In genomic region chr19:33521480-33522370, GRCh38 we compare ENCODE assay signal across 8 cellular contexts. TPM values are rescaled to one million over a fixed set of nuclear protein-coding genes. Genes with fewer than 3 reads are reported as not detected.
DNase-seq lines count a peak whose midpoint lies in the region; ATAC-seq and TF ChIP-seq lines count a peak whose summit lies in the region.

PEPD (minus strand) TSS chr19:33521791; CDS start chr19:33521760, 31 bp downstream.

- peak within 1 kb of the TSS; percentile 53 for H3K27ac Mint-ChIP-seq in activated T-helper 2 cell treated with anti-CD3 and anti-CD28 coated beads, Interferon-gamma antibody, Interleukin-2, Interleukin-4, amounts not matched to agents 10 μg/mL and 5 μg/mL and 100 μg/mL, durations not matched to agents 14 hours and 24 hours and 36 hours
- peak within 1 kb of the TSS; percentile 26 to 76 (median 61) for H3K27ac Mint-ChIP-seq in nephron

- peak within 1 kb of the TSS; percentile 88 for H3K4me3 ChIP-seq in Karpas-422 (ENCODE audit: low read length)
- peak within 1 kb of the TSS; percentile 79 for H3K4me3 ChIP-seq in fibroblast of pulmonary artery (replicated peaks; ENCODE audit: low read depth, low read length)

- H3K36me3 ChIP-seq in Karpas-422 (ENCODE audit: insufficient read depth, low read length) = no peaks in the 10 kb centered on the region

- intact Hi-C loops in activated T-helper 2 cell treated with anti-CD3 and anti-CD28 coated beads, Interferon-gamma antibody, Interleukin-2, Interleukin-4, amounts not matched to agents 10 μg/mL and 5 μg/mL and 100 μg/mL, durations not matched to agents 14 hours and 24 hours and 36 hours (cut with micrococcal nuclease) = no loop called here

- DNase-seq in DMS79 (lab: John Stamatoyannopoulos, UW) (peak; percentile 82), Karpas-422 (peak; percentile 96), RPMI8226 (peak; percentile 83), fibroblast of pulmonary artery (ENCODE audit: low read depth) (peak; percentile 89)
- DNase-seq in activated T-helper 2 cell treated with anti-CD3 and anti-CD28 coated beads, Interferon-gamma antibody, Interleukin-2, Interleukin-4, amounts not matched to agents 10 μg/mL and 5 μg/mL and 100 μg/mL, durations not matched to agents 14 hours and 24 hours and 36 hours (ENCODE audit: low spot score) = peak; percentile 68
- peak; percentile 89 for DNase-seq in stimulated activated naive CD8-positive, alpha-beta T cell treated with anti-CD3 and anti-CD28 coated beads, Interleukin-15, Interleukin-2, amounts not matched to agents 100 U/mL and 50 U/mL, for 24 hours

- H3K27me3 ChIP-seq in Karpas-422 (ENCODE audit: low read length) = no peaks in the 10 kb centered on the region

- no peaks in the 10 kb centered on the region for H3K36me3 Mint-ChIP-seq in activated T-helper 2 cell treated with anti-CD3 and anti-CD28 coated beads, Interferon-gamma antibody, Interleukin-2, Interleukin-4, amounts not matched to agents 10 μg/mL and 5 μg/mL and 100 μg/mL, durations not matched to agents 14 hours and 24 hours and 36 hours (ENCODE audit: low read depth)
- no peaks in the 10 kb centered on the region for H3K36me3 Mint-ChIP-seq in nephron (ENCODE audit: low read depth)

- H3K9me3 ChIP-seq in Karpas-422 (ENCODE audit: low read length) = no peaks in the 10 kb centered on the region

- H2AFZ ChIP-seq in Karpas-422 (ENCODE audit: low read length) = peak within 1 kb of the TSS; percentile 95

- peaks cover 14% of the 10 kb centered on the region for H3K4me1 ChIP-seq in Karpas-422 (ENCODE audit: low read length)

- no peak for TF ChIP-seq CTCF in fibroblast of pulmonary artery (IDR thresholded peaks at IDR 0.05; ENCODE audit: low read length, missing control alignments)
- no peak for TF ChIP-seq CTCF in nephron (IDR thresholded peaks at IDR 0.05; ENCODE audit: unreplicated experiment in 3 of 3)

- ATAC-seq in GM21737 (IDR thresholded peaks at IDR 0.05; ENCODE audit: unreplicated experiment) = peak; percentile 86
- ATAC-seq in stimulated activated naive CD8-positive, alpha-beta T cell treated with anti-CD3 and anti-CD28 coated beads, Interleukin-15, Interleukin-2, amounts not matched to agents 100 U/mL and 50 U/mL, for 24 hours = peak; percentile 97

- H3K4me3 Mint-ChIP-seq in activated T-helper 2 cell treated with anti-CD3 and anti-CD28 coated beads, Interferon-gamma antibody, Interleukin-2, Interleukin-4, amounts not matched to agents 10 μg/mL and 5 μg/mL and 100 μg/mL, durations not matched to agents 14 hours and 24 hours and 36 hours (ENCODE audit: low read depth) = peak within 1 kb of the TSS; percentile 90
- peak within 1 kb of the TSS; percentile 90 to 95 (median 91) for H3K4me3 Mint-ChIP-seq in nephron

- H4K20me1 ChIP-seq in Karpas-422 (ENCODE audit: insufficient read depth, low read depth, low read length) = no peaks in the 10 kb centered on the region

- H3K27ac ChIP-seq in Karpas-422 (ENCODE audit: low read length) = no peak within 1 kb of the TSS

- H3K9me3 Mint-ChIP-seq in activated T-helper 2 cell treated with anti-CD3 and anti-CD28 coated beads, Interferon-gamma antibody, Interleukin-2, Interleukin-4, amounts not matched to agents 10 μg/mL and 5 μg/mL and 100 μg/mL, durations not matched to agents 14 hours and 24 hours and 36 hours = no peaks in the 10 kb centered on the region
- H3K9me3 Mint-ChIP-seq in nephron = no peaks in the 10 kb centered on the region

- H3K9ac ChIP-seq in Karpas-422 (ENCODE audit: low read length) = peak within 1 kb of the TSS; percentile 77

- H3K4me2 ChIP-seq in Karpas-422 (ENCODE audit: low read depth, low read length, poor library complexity, severe bottlenecking) = peak within 1 kb of the TSS; percentile 75

- H3K79me2 ChIP-seq in Karpas-422 (ENCODE audit: low read length) = no peaks in the 10 kb centered on the region

- H3K27me3 Mint-ChIP-seq in activated T-helper 2 cell treated with anti-CD3 and anti-CD28 coated beads, Interferon-gamma antibody, Interleukin-2, Interleukin-4, amounts not matched to agents 10 μg/mL and 5 μg/mL and 100 μg/mL, durations not matched to agents 14 hours and 24 hours and 36 hours (ENCODE audit: low read depth) = peaks cover 4% of the 10 kb centered on the region
- peaks cover 12% of the 10 kb centered on the region for H3K27me3 Mint-ChIP-seq in nephron (ENCODE audit: low read depth)

- H3K9me2 ChIP-seq in Karpas-422 (replicated peaks; ENCODE audit: insufficient read depth, low read length) = no peaks in the 10 kb centered on the region

- peaks cover 12% of the 10 kb centered on the region for H3K4me1 Mint-ChIP-seq in activated T-helper 2 cell treated with anti-CD3 and anti-CD28 coated beads, Interferon-gamma antibody, Interleukin-2, Interleukin-4, amounts not matched to agents 10 μg/mL and 5 μg/mL and 100 μg/mL, durations not matched to agents 14 hours and 24 hours and 36 hours (ENCODE audit: low read depth)
- H3K4me1 Mint-ChIP-seq in nephron = peaks cover 16% of the 10 kb centered on the region

RNA-seq across cellular contexts. Expression of gene PEPD, which starts in this region (rescaled TPM):
- 14.2 and 28.3 TPM in 2 replicates for total RNA-seq in Karpas-422 (2014; rRNA removed; shearing (Covaris generic); ENCODE audit: low replicate concordance)
- 18.9 and 23.8 TPM in 2 replicates for total RNA-seq in activated T-helper 2 cell treated with anti-CD3 and anti-CD28 coated beads, Interferon-gamma antibody, Interleukin-2, Interleukin-4, amounts not matched to agents 10 μg/mL and 5 μg/mL and 100 μg/mL, durations not matched to agents 14 hours and 24 hours and 36 hours
